10 cellular contexts compared by ENCODE assay signal in the genomic region with DNA sequence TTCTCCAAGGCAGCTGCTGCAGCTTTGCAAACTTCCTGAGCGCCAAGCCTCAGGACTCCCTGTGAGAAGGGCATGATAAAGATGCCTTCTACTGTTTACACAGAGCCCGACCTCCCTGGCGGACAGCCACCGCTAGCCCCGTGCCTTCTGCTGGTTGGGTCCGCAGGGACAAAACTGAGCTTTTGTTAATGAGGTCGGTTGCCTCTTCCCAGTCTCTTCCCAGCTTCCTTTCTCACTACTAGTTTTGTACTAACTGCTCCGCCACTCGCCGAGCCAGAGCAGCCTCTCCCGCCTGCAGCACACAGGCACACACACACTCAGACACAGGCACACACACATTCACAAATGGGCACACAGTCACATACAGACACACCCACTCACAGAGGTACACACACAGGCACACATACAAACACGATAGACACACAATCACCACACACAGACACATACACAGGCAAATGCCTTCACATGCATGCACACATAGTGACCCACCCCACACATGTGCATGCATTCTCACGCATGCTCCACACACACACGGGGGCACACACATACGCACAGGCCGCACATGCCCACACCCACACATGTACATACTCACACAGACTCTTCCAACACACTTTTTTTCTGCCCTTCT. TPM values are rescaled to one million over a fixed set of nuclear protein-coding genes. Genes with fewer than 3 reads are reported as not detected.
DNase-seq lines count a peak whose midpoint lies in the region; ATAC-seq and TF ChIP-seq lines count a peak whose summit lies in the region.
"Had no signal": no experiment of that assay in that cellular context is flagged by ENCODE, and none has a peak within 500 bp of the region (broad histone marks: within the 10 kb centered on the region; RNA-seq: fewer than 3 reads in every experiment).

Gene FREM1, minus strand, starts transcription at position 251 of the 628 bp plus-strand sequence. CDS start 41,451 bp downstream, outside the sequence.

- intact Hi-C loops in breast epithelium (cut with DNase I; ENCODE audit: low total_unique reads) (no loop called here), MCF 10A (cut with micrococcal nuclease) (no loop called here), mucosa of descending colon (cut with DNase I, micrococcal nuclease) (no loop called here)

- H3K4me1 Mint-ChIP-seq in MCF 10A (ENCODE audit: insufficient read depth, unreplicated experiment) (no peaks in the 10 kb centered on the region), endothelial cell (ENCODE audit: unreplicated experiment) (no peaks in the 10 kb centered on the region)
- no peaks in the 10 kb centered on the region for H3K4me1 Mint-ChIP-seq in T-helper 2 cell treated with Interferon-gamma antibody and Interleukin-4, amounts not matched to agents 5 μg/mL and 100 μg/mL, for 36 hours (ENCODE audit: low read depth)
- H3K4me1 Mint-ChIP-seq: CD4-positive, CD25-positive, alpha-beta regulatory T cell had no signal

- H3K9me3 Mint-ChIP-seq in MCF 10A (ENCODE audit: unreplicated experiment) (no peaks in the 10 kb centered on the region), endothelial cell (ENCODE audit: unreplicated experiment) (no peaks in the 10 kb centered on the region)
- no peaks in the 10 kb centered on the region for H3K9me3 Mint-ChIP-seq in T-helper 2 cell treated with Interferon-gamma antibody and Interleukin-4, amounts not matched to agents 5 μg/mL and 100 μg/mL, for 36 hours

- H3K9me3 ChIP-seq in breast epithelium (no peaks in the 10 kb centered on the region), mucosa of descending colon (no peaks in the 10 kb centered on the region)

- no peaks in the 10 kb centered on the region for H3K27me3 ChIP-seq in breast epithelium

- H3K4me3 ChIP-seq in breast epithelium (peak within 1 kb of the TSS; percentile 19 to 59 (median 45)), mucosa of descending colon (no peak within 1 kb of the TSS)

- DNase-seq in breast epithelium (ENCODE audit: low spot score in 2 of 2) (no peak), MCF 10A (ENCODE audit: unreplicated experiment) (no peak), endothelial cell (ENCODE audit: low spot score) (peak; percentile 38), mucosa of descending colon (peak in 1 of 3 donors; percentile 48)
- DNase-seq in T-helper 2 cell treated with Interferon-gamma antibody and Interleukin-4, amounts not matched to agents 5 μg/mL and 100 μg/mL, for 36 hours (ENCODE audit: low spot score): no peak
- DNase-seq in stimulated activated naive CD4-positive, alpha-beta T cell (lab: John Stamatoyannopoulos, UW): no peak
- DNase-seq: CD4-positive, CD25-positive, alpha-beta regulatory T cell; T-helper 2 cell had no signal

- ATAC-seq in mucosa of descending colon (peak; percentile 68), HG02885 (IDR thresholded peaks at IDR 0.05; ENCODE audit: poor library complexity, unreplicated experiment) (no peak), GM18511 (IDR thresholded peaks at IDR 0.05; ENCODE audit: unreplicated experiment) (no peak)

- no peak within 1 kb of the TSS for H3K4me3 Mint-ChIP-seq in MCF 10A (ENCODE audit: unreplicated experiment)
- H3K4me3 Mint-ChIP-seq in endothelial cell (ENCODE audit: unreplicated experiment): no peak within 1 kb of the TSS
- H3K4me3 Mint-ChIP-seq in T-helper 2 cell treated with Interferon-gamma antibody and Interleukin-4, amounts not matched to agents 5 μg/mL and 100 μg/mL, for 36 hours: no peak within 1 kb of the TSS
- H3K4me3 Mint-ChIP-seq: CD4-positive, CD25-positive, alpha-beta regulatory T cell had no signal

- TF ChIP-seq CTCF in breast epithelium (IDR thresholded peaks at IDR 0.05) (no peak), MCF 10A (IDR thresholded peaks at IDR 0.05; ENCODE audit: unreplicated experiment) (no peak), endothelial cell (IDR thresholded peaks at IDR 0.05; ENCODE audit: unreplicated experiment) (no peak), mucosa of descending colon (IDR thresholded peaks at IDR 0.05) (no peak)

- H3K36me3 Mint-ChIP-seq in MCF 10A (ENCODE audit: insufficient read depth, unreplicated experiment) (no peaks in the 10 kb centered on the region), endothelial cell (ENCODE audit: low read depth, unreplicated experiment) (no peaks in the 10 kb centered on the region)
- H3K36me3 Mint-ChIP-seq in T-helper 2 cell treated with Interferon-gamma antibody and Interleukin-4, amounts not matched to agents 5 μg/mL and 100 μg/mL, for 36 hours (ENCODE audit: low read depth): no peaks in the 10 kb centered on the region
- H3K36me3 Mint-ChIP-seq: CD4-positive, CD25-positive, alpha-beta regulatory T cell had no signal

- CTCF ChIA-PET in MCF 10A (lab: Yijun Ruan, JAX): no interaction called here

- peak within 1 kb of the TSS; percentile 49 to 52 for H3K27ac ChIP-seq in breast epithelium

- no peak for TF ChIP-seq POLR2A in breast epithelium (IDR thresholded peaks at IDR 0.05)

- POLR2A ChIA-PET in MCF 10A (lab: Yijun Ruan, JAX): no interaction called here

- peaks cover 15% of the 10 kb centered on the region for H3K27me3 Mint-ChIP-seq in MCF 10A (ENCODE audit: insufficient read depth, unreplicated experiment)
- no peaks in the 10 kb centered on the region for H3K27me3 Mint-ChIP-seq in endothelial cell (ENCODE audit: unreplicated experiment)
- H3K27me3 Mint-ChIP-seq in T-helper 2 cell treated with Interferon-gamma antibody and Interleukin-4, amounts not matched to agents 5 μg/mL and 100 μg/mL, for 36 hours (ENCODE audit: low read depth): no peaks in the 10 kb centered on the region
- H3K27me3 Mint-ChIP-seq: CD4-positive, CD25-positive, alpha-beta regulatory T cell had no signal

- H3K36me3 ChIP-seq in breast epithelium (no peaks in the 10 kb centered on the region), mucosa of descending colon (ENCODE audit: low read depth) (no peaks in the 10 kb centered on the region)

- BruUV-seq in MCF 10A (replicated peaks; lab: Mats Ljungman, UMichigan): no TSS peak

- H3K27ac Mint-ChIP-seq in MCF 10A (ENCODE audit: low read depth, unreplicated experiment): no peak within 1 kb of the TSS
- no peak within 1 kb of the TSS for H3K27ac Mint-ChIP-seq in endothelial cell (ENCODE audit: unreplicated experiment)
- H3K27ac Mint-ChIP-seq in T-helper 2 cell treated with Interferon-gamma antibody and Interleukin-4, amounts not matched to agents 5 μg/mL and 100 μg/mL, for 36 hours: no peak within 1 kb of the TSS
- H3K27ac Mint-ChIP-seq: CD4-positive, CD25-positive, alpha-beta regulatory T cell had no signal

- H3K4me1 ChIP-seq in breast epithelium: no peaks in the 10 kb centered on the region
- H3K4me1 ChIP-seq in mucosa of descending colon (ENCODE audit: low read depth): peaks cover 7% of the 10 kb centered on the region

RNA-seq across cellular contexts. Expression of gene FREM1, which starts in this region (rescaled TPM):
- 10 to 100 TPM in 1 of 3 donors, 1 to 10 TPM in 2; 4.1 to 12.2 (median 4.3) TPM for total RNA-seq in breast epithelium
- total RNA-seq in MCF 10A (2022): not detected in 2 replicates
- 2.9 TPM for total RNA-seq in endothelial cell (ENCODE audit: unreplicated experiment)
- 10 to 100 TPM in 1 of 3 donors, 1 to 10 TPM in 2; 1.4 to 21.2 (median 1.4) TPM for total RNA-seq in mucosa of descending colon
